In the genomic region with DNA sequence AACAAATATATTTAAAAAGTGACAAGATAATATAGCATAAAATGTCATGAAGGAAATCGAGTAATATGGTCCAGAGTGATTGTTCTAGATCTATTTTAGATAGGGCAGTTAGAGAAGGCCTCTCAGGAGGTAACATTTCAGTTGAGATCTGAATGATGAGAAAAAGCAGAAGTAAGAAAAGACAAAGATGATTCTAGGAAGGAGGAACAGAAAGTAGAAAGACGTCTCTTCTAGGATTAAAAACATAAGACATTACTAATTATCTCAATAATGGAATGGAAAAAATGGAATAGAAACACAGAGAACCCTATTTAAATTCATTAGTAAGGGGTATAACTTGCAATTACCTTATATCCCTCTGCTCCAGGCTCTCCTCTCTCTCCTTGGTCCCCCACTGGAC, we compare ENCODE assay signal across 14 cellular contexts.
DNase-seq lines count a peak whose midpoint lies in the region; ATAC-seq and TF ChIP-seq lines count a peak whose summit lies in the region.
"Had no signal": no experiment of that assay in that cellular context is flagged by ENCODE, and none has a peak within 500 bp of the region (broad histone marks: within the 10 kb centered on the region; RNA-seq: fewer than 3 reads in every experiment).

No MANE protein-coding gene starts in this region.

- no peak for TF ChIP-seq EP300 in transverse colon (IDR thresholded peaks at IDR 0.05; ENCODE audit: low read depth)

- in situ Hi-C loops in GM13977 (cut with MboI; ENCODE audit: low pct_unique_long_range_greater_than_20kb, low sequenced_read_pairs, unreplicated experiment) (no loop called here), transverse colon (cut with MboI; ENCODE audit: low pct_ligation_motif_present in 1 of 4, low pct_unique_long_range_greater_than_20kb in 1 of 4, low sequenced_read_pairs in 3 of 4) (no loop called here)

- H3K4me1 ChIP-seq in adrenal gland (replicated peaks in 1 of 2), result no peaks in the 10 kb centered on the region
- no peaks in the 10 kb centered on the region for H3K4me1 ChIP-seq in transverse colon
- H3K4me1 ChIP-seq: heart left ventricle, tibial artery had no signal

- no peaks in the 10 kb centered on the region for H3K36me3 ChIP-seq in adrenal gland (replicated peaks in 1 of 2)
- no peaks in the 10 kb centered on the region for H3K36me3 ChIP-seq in transverse colon
- H3K36me3 ChIP-seq: heart left ventricle, tibial artery had no signal

- peak; percentile 81 for ATAC-seq in GM19468 (IDR thresholded peaks at IDR 0.05; ENCODE audit: extremely low read depth, unreplicated experiment)
- peak; percentile 94 for ATAC-seq in HG02973 (IDR thresholded peaks at IDR 0.05; ENCODE audit: unreplicated experiment)
- ATAC-seq: heart left ventricle, T-cell had no signal

- DNase-seq in GM13977 (ENCODE audit: low spot score) (peak; percentile 25), NOMO-1 (lab: John Stamatoyannopoulos, UW; ENCODE audit: unreplicated experiment in 2 of 2) (peak; percentile 23 to 77), cerebellar cortex (ENCODE audit: low spot score) (no peak), NCI-H1436 treated with DMSO at 0.1 percent for 48 hours (lab: John Stamatoyannopoulos, UW) (no peak), adrenal gland (no peak), transverse colon (no peak)
- DNase-seq: effector memory CD4-positive, alpha-beta T cell; heart left ventricle; mammary epithelial cell; NCI-H510A; T-cell; tibial artery had no signal

- TF ChIP-seq POLR2A in adrenal gland (IDR thresholded peaks at IDR 0.05), result no peak
- TF ChIP-seq POLR2A in transverse colon (IDR thresholded peaks at IDR 0.05), result no peak

- H3K4me3 ChIP-seq in adrenal gland (no peak overlapping the region), transverse colon (no peak overlapping the region)
- H3K4me3 ChIP-seq: heart left ventricle, tibial artery had no signal

- 37 to 61% (median 47%) methylated on average over 2 of the region's 2 CpGs for WGBS in adrenal gland, 4 donors
- 50 to 63% methylated on average over 2 of the region's 2 CpGs for WGBS in transverse colon (ENCODE audit: low coverage in 1 of 2), 2 donors

- H3K27me3 ChIP-seq in adrenal gland, result no peaks in the 10 kb centered on the region
- H3K27me3 ChIP-seq in transverse colon, result no peaks in the 10 kb centered on the region
- H3K27me3 ChIP-seq: heart left ventricle, tibial artery had no signal

- TF ChIP-seq CTCF in GM13977 (IDR thresholded peaks at IDR 0.05; ENCODE audit: extremely low read depth, insufficient read depth, missing control alignments) (no peak), adrenal gland (IDR thresholded peaks at IDR 0.05) (no peak), transverse colon (IDR thresholded peaks at IDR 0.05) (no peak)

- H3K27ac ChIP-seq in adrenal gland (no peak overlapping the region), transverse colon (no peak overlapping the region)
- H3K27ac ChIP-seq: heart left ventricle, tibial artery had no signal

- intact Hi-C loops in adrenal gland (cut with DNase I) (no loop called here), transverse colon (cut with DNase I; ENCODE audit: low total_unique reads) (no loop called here)

- peaks cover 0 to 11% (median 0%) of the 10 kb centered on the region in 3 donors for H3K9me3 ChIP-seq in adrenal gland (replicated peaks in 1 of 3)
- H3K9me3 ChIP-seq in transverse colon, result no peaks in the 10 kb centered on the region
- H3K9me3 ChIP-seq: heart left ventricle, tibial artery had no signal

Comparison
In these comparisons a context has a peak if more than half of its experiments do, and no peak if none do; other contexts are left out.
1. DNase-seq: peak in GM13977 (single experiment) and NOMO-1 (2 of 2); none in cerebellar cortex (single experiment), NCI-H1436 treated with DMSO at 0.1 percent for 48 hours (single experiment), adrenal gland (0 of 7) and transverse colon (single experiment).